Comparison of ENCODE assay signal across 1 cellular context in genomic region chr5:143734381-143734780, GRCh38.
TF ChIP-seq lines count a peak whose summit lies in the region.

No MANE protein-coding gene starts in this region.

TF ChIP-seq in GM23338, 12 proteins besides CTCF, POLR2A, EP300 and RAD21 (continued from another document):
- TF ChIP-seq ZNF462 (CRISPR knock-in tag; IDR thresholded peaks at IDR 0.05), result no peak
- no peak for TF ChIP-seq ETS1 (IDR thresholded peaks at IDR 0.05)
- TF ChIP-seq EZH2phosphoT487 (IDR thresholded peaks at IDR 0.05; ENCODE audit: unreplicated experiment), result no peak
- TF ChIP-seq EZH2 (IDR thresholded peaks at IDR 0.05; ENCODE audit: low read depth, unreplicated experiment), result no peak
- TF ChIP-seq NANOG (IDR thresholded peaks at IDR 0.05; ENCODE audit: borderline replicate concordance), result no peak
- TF ChIP-seq, protein P1, sequence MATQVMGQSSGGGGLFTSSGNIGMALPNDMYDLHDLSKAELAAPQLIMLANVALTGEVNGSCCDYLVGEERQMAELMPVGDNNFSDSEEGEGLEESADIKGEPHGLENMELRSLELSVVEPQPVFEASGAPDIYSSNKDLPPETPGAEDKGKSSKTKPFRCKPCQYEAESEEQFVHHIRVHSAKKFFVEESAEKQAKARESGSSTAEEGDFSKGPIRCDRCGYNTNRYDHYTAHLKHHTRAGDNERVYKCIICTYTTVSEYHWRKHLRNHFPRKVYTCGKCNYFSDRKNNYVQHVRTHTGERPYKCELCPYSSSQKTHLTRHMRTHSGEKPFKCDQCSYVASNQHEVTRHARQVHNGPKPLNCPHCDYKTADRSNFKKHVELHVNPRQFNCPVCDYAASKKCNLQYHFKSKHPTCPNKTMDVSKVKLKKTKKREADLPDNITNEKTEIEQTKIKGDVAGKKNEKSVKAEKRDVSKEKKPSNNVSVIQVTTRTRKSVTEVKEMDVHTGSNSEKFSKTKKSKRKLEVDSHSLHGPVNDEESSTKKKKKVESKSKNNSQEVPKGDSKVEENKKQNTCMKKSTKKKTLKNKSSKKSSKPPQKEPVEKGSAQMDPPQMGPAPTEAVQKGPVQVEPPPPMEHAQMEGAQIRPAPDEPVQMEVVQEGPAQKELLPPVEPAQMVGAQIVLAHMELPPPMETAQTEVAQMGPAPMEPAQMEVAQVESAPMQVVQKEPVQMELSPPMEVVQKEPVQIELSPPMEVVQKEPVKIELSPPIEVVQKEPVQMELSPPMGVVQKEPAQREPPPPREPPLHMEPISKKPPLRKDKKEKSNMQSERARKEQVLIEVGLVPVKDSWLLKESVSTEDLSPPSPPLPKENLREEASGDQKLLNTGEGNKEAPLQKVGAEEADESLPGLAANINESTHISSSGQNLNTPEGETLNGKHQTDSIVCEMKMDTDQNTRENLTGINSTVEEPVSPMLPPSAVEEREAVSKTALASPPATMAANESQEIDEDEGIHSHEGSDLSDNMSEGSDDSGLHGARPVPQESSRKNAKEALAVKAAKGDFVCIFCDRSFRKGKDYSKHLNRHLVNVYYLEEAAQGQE (IDR thresholded peaks at IDR 0.05; ENCODE audit: unreplicated experiment), result no peak
